Comparison of ENCODE assay signal across 1 cellular context in genomic region chr9:120368799-120369198, GRCh38.
A peak's percentile ranks its signal among the peaks of the same experiment; 100 is the strongest.
TF ChIP-seq lines count a peak whose summit lies in the region.

No MANE protein-coding gene starts in this region.

TF ChIP-seq in GM12878, 131 proteins besides CTCF, POLR2A, EP300 and RAD21:
- TF ChIP-seq USF1 (IDR thresholded peaks at IDR 0.05; ENCODE audit: borderline replicate concordance, extremely low read length, insufficient read depth, low read depth, low read length), result peak; percentile 21
- no peak for TF ChIP-seq ASH2L (IDR thresholded peaks at IDR 0.05; ENCODE audit: borderline replicate concordance, low read depth)
- no peak for TF ChIP-seq PAX8 (IDR thresholded peaks at IDR 0.05)
TF ChIP-seq in GM12878: peak in this region for 1.
